Comparison of ENCODE assay signal across 13 cellular contexts in the genomic region with DNA sequence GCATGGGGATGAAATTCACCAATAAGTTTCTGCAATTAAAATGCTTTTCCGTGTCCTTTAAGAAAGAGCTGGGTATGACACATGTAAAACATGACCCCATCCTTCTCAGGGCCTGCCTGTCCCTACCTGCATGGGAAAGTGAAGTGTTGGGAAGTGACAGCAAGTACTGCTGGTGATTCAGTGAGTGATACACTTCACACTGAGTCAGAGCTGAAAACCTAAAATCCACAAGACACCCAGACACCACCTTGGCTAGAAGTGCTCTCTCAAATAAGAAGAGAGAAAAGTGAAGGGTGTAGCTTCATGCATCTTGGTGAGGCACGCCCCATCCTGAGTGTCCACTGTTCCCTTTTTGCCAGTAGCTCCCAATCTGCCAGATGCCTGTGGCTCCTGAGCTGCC. TPM values are rescaled to one million over a fixed set of nuclear protein-coding genes. Genes with fewer than 3 reads are reported as not detected.
DNase-seq lines count a peak whose midpoint lies in the region; ATAC-seq lines count a peak whose summit lies in the region.
"Had no signal": no experiment of that assay in that cellular context is flagged by ENCODE, and none has a peak within 500 bp of the region (broad histone marks: within the 10 kb centered on the region; RNA-seq: fewer than 3 reads in every experiment).

No MANE protein-coding gene starts in this region.

- no peaks in the 10 kb centered on the region for H3K27me3 Mint-ChIP-seq in activated CD4-positive, alpha-beta T cell treated with anti-CD3 and anti-CD28 coated beads, Interleukin-2, amount 10 ng/mL, durations not matched to agents 24 days and 14 days
- H3K27me3 Mint-ChIP-seq in activated naive CD8-positive, alpha-beta T cell treated with anti-CD3 and anti-CD28 coated beads, Interleukin-2, amount 50 U/mL, for 24 hours: no peaks in the 10 kb centered on the region
- H3K27me3 Mint-ChIP-seq in natural killer cell treated with Interleukin-12 subunit alpha and Interleukin-12 subunit beta and Interleukin-15 and Interleukin-18, amount 100 ng/mL, for 72 hours: no peaks in the 10 kb centered on the region

- intact Hi-C loops in activated CD4-positive, alpha-beta T cell treated with anti-CD3 and anti-CD28 coated beads, Interleukin-2, amount 10 ng/mL, durations not matched to agents 24 days and 14 days (cut with micrococcal nuclease): loop anchor here (10.0 kb wide), 1 partner anchor 132 kb away; no protein-coding TSS in a partner anchor

- H3K36me3 Mint-ChIP-seq in activated CD4-positive, alpha-beta T cell treated with anti-CD3 and anti-CD28 coated beads, Interleukin-2, amount 10 ng/mL, durations not matched to agents 24 days and 14 days (ENCODE audit: low read depth): peaks cover 51% of the 10 kb centered on the region
- peaks cover 40% of the 10 kb centered on the region for H3K36me3 Mint-ChIP-seq in activated naive CD8-positive, alpha-beta T cell treated with anti-CD3 and anti-CD28 coated beads, Interleukin-2, amount 50 U/mL, for 24 hours (ENCODE audit: low read depth)
- peaks cover 25% of the 10 kb centered on the region for H3K36me3 Mint-ChIP-seq in natural killer cell treated with Interleukin-12 subunit alpha and Interleukin-12 subunit beta and Interleukin-15 and Interleukin-18, amount 100 ng/mL, for 72 hours

- H3K4me3 Mint-ChIP-seq in activated CD4-positive, alpha-beta T cell treated with anti-CD3 and anti-CD28 coated beads, Interleukin-2, amount 10 ng/mL, durations not matched to agents 24 days and 14 days: peak overlapping the region; percentile 45
- H3K4me3 Mint-ChIP-seq in activated naive CD8-positive, alpha-beta T cell treated with anti-CD3 and anti-CD28 coated beads, Interleukin-2, amount 50 U/mL, for 24 hours: no peak overlapping the region
- H3K4me3 Mint-ChIP-seq in natural killer cell treated with Interleukin-12 subunit alpha and Interleukin-12 subunit beta and Interleukin-15 and Interleukin-18, amount 100 ng/mL, for 72 hours: peak overlapping the region; percentile 89

- no peaks in the 10 kb centered on the region for H3K9me3 Mint-ChIP-seq in activated CD4-positive, alpha-beta T cell treated with anti-CD3 and anti-CD28 coated beads, Interleukin-2, amount 10 ng/mL, durations not matched to agents 24 days and 14 days
- H3K9me3 Mint-ChIP-seq in activated naive CD8-positive, alpha-beta T cell treated with anti-CD3 and anti-CD28 coated beads, Interleukin-2, amount 50 U/mL, for 24 hours: no peaks in the 10 kb centered on the region
- no peaks in the 10 kb centered on the region for H3K9me3 Mint-ChIP-seq in natural killer cell treated with Interleukin-12 subunit alpha and Interleukin-12 subunit beta and Interleukin-15 and Interleukin-18, amount 100 ng/mL, for 72 hours

- H3K4me1 Mint-ChIP-seq in activated CD4-positive, alpha-beta T cell treated with anti-CD3 and anti-CD28 coated beads, Interleukin-2, amount 10 ng/mL, durations not matched to agents 24 days and 14 days: peaks cover 42% of the 10 kb centered on the region
- H3K4me1 Mint-ChIP-seq in activated naive CD8-positive, alpha-beta T cell treated with anti-CD3 and anti-CD28 coated beads, Interleukin-2, amount 50 U/mL, for 24 hours: peaks cover 54% of the 10 kb centered on the region
- H3K4me1 Mint-ChIP-seq in natural killer cell treated with Interleukin-12 subunit alpha and Interleukin-12 subunit beta and Interleukin-15 and Interleukin-18, amount 100 ng/mL, for 72 hours (ENCODE audit: low read depth in 2 of 2): peaks cover 42 to 52% of the 10 kb centered on the region in 2 donors

- ATAC-seq in activated naive CD8-positive, alpha-beta T cell treated with anti-CD3 and anti-CD28 coated beads, Interleukin-2, amount 50 U/mL, for 24 hours: peak; percentile 73
- peak in 1 of 2 donors; percentile 70 for ATAC-seq in natural killer cell treated with Interleukin-12 subunit alpha and Interleukin-12 subunit beta and Interleukin-15 and Interleukin-18, amount 100 ng/mL, for 72 hours
- ATAC-seq in HG03095 (IDR thresholded peaks at IDR 0.05; ENCODE audit: unreplicated experiment): no peak
- no peak for ATAC-seq in HG02678 (IDR thresholded peaks at IDR 0.05; ENCODE audit: unreplicated experiment)

- peak overlapping the region; percentile 81 for H3K27ac Mint-ChIP-seq in activated CD4-positive, alpha-beta T cell treated with anti-CD3 and anti-CD28 coated beads, Interleukin-2, amount 10 ng/mL, durations not matched to agents 24 days and 14 days
- H3K27ac Mint-ChIP-seq in activated naive CD8-positive, alpha-beta T cell treated with anti-CD3 and anti-CD28 coated beads, Interleukin-2, amount 50 U/mL, for 24 hours: peak overlapping the region; percentile 56
- H3K27ac Mint-ChIP-seq in natural killer cell treated with Interleukin-12 subunit alpha and Interleukin-12 subunit beta and Interleukin-15 and Interleukin-18, amount 100 ng/mL, for 72 hours: peak overlapping the region; percentile 77 to 91

- DNase-seq in activated CD4-positive, alpha-beta T cell treated with anti-CD3 and anti-CD28 coated beads, Interleukin-2, amount 10 ng/mL, durations not matched to agents 24 days and 14 days: no peak
- no peak for DNase-seq in activated CD4-positive, alpha-beta T cell treated with anti-CD3 and anti-CD28 coated beads for 1 hour
- DNase-seq in M059J (ENCODE audit: low read depth) (peak; percentile 43), SW480 (ENCODE audit: low spot score) (no peak)
- no peak for DNase-seq in activated naive CD8-positive, alpha-beta T cell treated with anti-CD3 and anti-CD28 coated beads, Interleukin-2, amount 50 U/mL, for 24 hours
- no peak for DNase-seq in natural killer cell treated with Interleukin-12 subunit alpha and Interleukin-12 subunit beta and Interleukin-15 and Interleukin-18, amount 100 ng/mL, for 72 hours (ENCODE audit: low spot score)
- DNase-seq: activated effector memory CD4-positive, alpha-beta T cell treated with Interleukin-2 at 50 U/mL for 16 hours; HCEC 1CT; mesenchymal stem cell; NCI-H2107; transverse colon had no signal

RNA-seq across cellular contexts. Expression of gene RAB22A, which starts 3.3 kb away (rescaled TPM):
- 16.5 and 17.4 TPM in 2 replicates for total RNA-seq in activated CD4-positive, alpha-beta T cell treated with anti-CD3 and anti-CD28 coated beads, Interleukin-2, amount 10 ng/mL, durations not matched to agents 24 days and 14 days
- 19.5 and 25.5 TPM in 2 replicates for total RNA-seq in M059J (2014; rRNA removed; shearing (Covaris generic))
- 10 to 100 TPM; 12.2 to 16.2 TPM for total RNA-seq in natural killer cell treated with Interleukin-12 subunit alpha and Interleukin-12 subunit beta and Interleukin-15 and Interleukin-18, amount 100 ng/mL, for 72 hours
